Comparison of ENCODE assay signal across 8 cellular contexts in the genomic region with DNA sequence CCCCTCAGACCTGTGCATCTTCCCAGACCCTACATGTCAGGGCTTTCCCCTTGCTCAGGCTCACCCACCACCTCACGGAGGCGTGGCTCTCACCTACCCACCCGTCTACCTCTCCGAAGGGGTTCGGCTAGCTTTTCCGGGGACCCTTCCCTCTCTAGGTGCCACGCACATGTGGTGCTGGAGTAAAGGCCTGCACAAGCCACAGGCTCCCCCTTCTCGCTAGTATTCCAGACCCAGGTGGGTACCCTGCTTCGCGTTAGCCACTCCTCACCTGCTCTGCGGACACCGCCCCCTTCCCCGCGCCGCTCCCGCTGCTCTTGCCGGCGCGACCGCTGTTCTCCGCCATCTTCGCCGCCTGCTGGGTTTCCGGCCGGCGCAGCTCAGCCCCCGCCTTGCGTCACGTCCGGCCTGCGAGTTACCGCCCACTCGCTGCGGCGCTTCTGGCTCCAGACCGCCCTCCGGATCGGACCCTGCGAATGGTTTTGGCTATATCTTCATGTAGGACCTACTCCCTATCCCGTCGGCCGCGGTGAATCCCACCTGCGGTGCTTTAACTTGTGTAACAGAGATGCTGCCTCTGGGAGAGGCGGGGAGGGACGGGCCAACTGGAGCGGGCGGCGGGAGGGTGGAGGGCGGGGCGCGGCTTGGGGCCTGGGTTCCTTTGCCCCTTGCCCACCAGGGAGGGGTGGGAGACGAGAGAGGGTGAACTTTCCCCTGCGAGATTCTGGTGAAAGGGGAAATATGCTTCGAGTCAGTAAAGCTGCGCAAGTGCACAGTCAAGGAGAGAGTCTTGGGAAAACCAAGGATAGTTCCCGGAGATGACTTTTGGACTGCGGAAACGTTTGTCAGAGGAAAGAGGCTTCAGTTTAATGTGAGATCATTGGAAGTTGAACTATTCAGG. TPM values are rescaled to one million over a fixed set of nuclear protein-coding genes. Genes with fewer than 3 reads are reported as not detected.
A peak's percentile ranks its signal among the peaks of the same experiment; 100 is the strongest.
DNase-seq lines count a peak whose midpoint lies in the region; ATAC-seq, FAIRE-seq and TF ChIP-seq lines count a peak whose summit lies in the region.

TSS of gene NIT1 (plus strand) at position 425 of the 901 bp plus-strand sequence. CDS start at position 497, 72 bp downstream.
A gene with protein sequence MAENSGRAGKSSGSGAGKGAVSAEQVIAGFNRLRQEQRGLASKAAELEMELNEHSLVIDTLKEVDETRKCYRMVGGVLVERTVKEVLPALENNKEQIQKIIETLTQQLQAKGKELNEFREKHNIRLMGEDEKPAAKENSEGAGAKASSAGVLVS (minus strand): TSS at position 357 of the 901 bp plus-strand sequence. CDS start 11 bp downstream, at position 346.

- no peaks in the 10 kb centered on the region for H3K9me3 ChIP-seq in heart right ventricle
- H3K9me3 ChIP-seq in transverse colon, result no peaks in the 10 kb centered on the region

- H3K36me3 ChIP-seq in heart right ventricle (peaks cover 0 to 47% (median 31%) of the 10 kb centered on the region in 9 donors), transverse colon (peaks cover 0 to 21% (median 9%) of the 10 kb centered on the region in 4 donors)

- DNase-seq in GM12892 (ENCODE audit: insufficient read length) (peak; percentile 93), NCI-H1417 (lab: John Stamatoyannopoulos, UW) (peak; percentile 85 to 94 (median 87)), amniotic epithelial cell (ENCODE audit: low read depth) (peak; percentile 74), heart right ventricle (peak; percentile 87 to 88), posterior cingulate gyrus (peak; percentile 79 to 98 (median 88)), transverse colon (peak; percentile 91)

- peak within 1 kb of the TSS; percentile 70 to 100 (median 94) for H3K4me3 ChIP-seq in heart right ventricle
- H3K4me3 ChIP-seq in transverse colon, result peak within 1 kb of the TSS; percentile 66 to 95 (median 78)

- in situ Hi-C loops in transverse colon (cut with MboI; ENCODE audit: low pct_ligation_motif_present in 1 of 4, low pct_unique_long_range_greater_than_20kb in 1 of 4, low sequenced_read_pairs in 3 of 4), result no loop called here

- H3K27ac Mint-ChIP-seq in T-helper 1 cell treated with Interleukin-12 subunit alpha and Interleukin-12 subunit beta and Interleukin-4 antibody, amounts not matched to agents 30 μg/mL and 1 μg/mL, for 36 hours, result peak within 1 kb of the TSS; percentile 98

- FAIRE-seq in GM12892 (lab: Jason Lieb, UNC), result peak; percentile 97

- H3K9me3 Mint-ChIP-seq in T-helper 1 cell treated with Interleukin-12 subunit alpha and Interleukin-12 subunit beta and Interleukin-4 antibody, amounts not matched to agents 30 μg/mL and 1 μg/mL, for 36 hours, result no peaks in the 10 kb centered on the region

- peaks cover 50% of the 10 kb centered on the region for H3K4me1 Mint-ChIP-seq in T-helper 1 cell treated with Interleukin-12 subunit alpha and Interleukin-12 subunit beta and Interleukin-4 antibody, amounts not matched to agents 30 μg/mL and 1 μg/mL, for 36 hours (ENCODE audit: low read depth)

- peaks cover 26% of the 10 kb centered on the region for H3K36me3 Mint-ChIP-seq in T-helper 1 cell treated with Interleukin-12 subunit alpha and Interleukin-12 subunit beta and Interleukin-4 antibody, amounts not matched to agents 30 μg/mL and 1 μg/mL, for 36 hours (ENCODE audit: low read depth)

- intact Hi-C loops in heart right ventricle (cut with DNase I), result loop anchor here in 2 of 10 donors (5.0 kb wide), 2 partner anchors 34 to 71 kb away; partner anchors contain the start of genes UFC1 (in 1 of the 2) and USF1 (in 1 of the 2)
- intact Hi-C loops in posterior cingulate gyrus (cut with DNase I), result loop anchor here (2.0 to 5.0 kb wide), 2 partner anchors 15 to 71 kb away; partner anchors contain the start of genes DEDD and USF1
- intact Hi-C loops in transverse colon (cut with DNase I; ENCODE audit: low total_unique reads), result no loop called here

- TF ChIP-seq POLR2A in GM12892 (IDR thresholded peaks at IDR 0.05; ENCODE audit: low read depth, low read length), result peak; percentile 93
- TF ChIP-seq POLR2A in transverse colon (IDR thresholded peaks at IDR 0.05), result peak; percentile 93

- H3K4me3 Mint-ChIP-seq in T-helper 1 cell treated with Interleukin-12 subunit alpha and Interleukin-12 subunit beta and Interleukin-4 antibody, amounts not matched to agents 30 μg/mL and 1 μg/mL, for 36 hours, result peak within 1 kb of the TSS; percentile 91

- peak in 1 of 9 donors; percentile 17 for TF ChIP-seq CTCF in heart right ventricle (IDR thresholded peaks at IDR 0.05)
- TF ChIP-seq CTCF in transverse colon (IDR thresholded peaks at IDR 0.05), result no peak

- H3K27me3 ChIP-seq in heart right ventricle, result no peaks in the 10 kb centered on the region
- H3K27me3 ChIP-seq in transverse colon, result no peaks in the 10 kb centered on the region

- no peaks in the 10 kb centered on the region for H3K27me3 Mint-ChIP-seq in T-helper 1 cell treated with Interleukin-12 subunit alpha and Interleukin-12 subunit beta and Interleukin-4 antibody, amounts not matched to agents 30 μg/mL and 1 μg/mL, for 36 hours (ENCODE audit: low read depth)

- ATAC-seq in HG02759 (IDR thresholded peaks at IDR 0.05; ENCODE audit: unreplicated experiment) (peak; percentile 86), heart right ventricle (peak; percentile 91 to 95 (median 94))

- peak within 1 kb of the TSS; percentile 73 to 97 (median 94) for H3K27ac ChIP-seq in heart right ventricle
- peak within 1 kb of the TSS; percentile 93 to 98 (median 96) for H3K27ac ChIP-seq in transverse colon

- 0 to 1% methylated on average over 59 of the region's 59 CpGs for WGBS in heart right ventricle, 2 donors
- 0% methylated on average over 1 to 59 of the region's 59 CpGs for WGBS in transverse colon (ENCODE audit: low coverage in 1 of 2), 2 donors

- H3K4me1 ChIP-seq in heart right ventricle (peaks cover 14 to 83% (median 53%) of the 10 kb centered on the region in 9 donors), transverse colon (peaks cover 26 to 60% (median 31%) of the 10 kb centered on the region in 4 donors)

- no peak for TF ChIP-seq EP300 in transverse colon (IDR thresholded peaks at IDR 0.05; ENCODE audit: low read depth)

RNA-seq across cellular contexts. Expression of gene NIT1, which starts in this region (rescaled TPM):
- 30.2 TPM for polyA plus RNA-seq in GM12892 (2012; ENCODE audit: missing spikeins)
- total RNA-seq in heart right ventricle (10 to 100 TPM; 24.1 to 41.2 (median 33.4) TPM), transverse colon (10 to 100 TPM; 45.6 to 83.0 (median 75.4) TPM)
- polyA plus RNA-seq in heart right ventricle, result 10 to 100 TPM; 28.5 to 30.6 TPM

RNA-seq across cellular contexts. Expression of the second gene that starts in this region (rescaled TPM):
- polyA plus RNA-seq in GM12892 (2012; ENCODE audit: missing spikeins), result 95.6 TPM
- total RNA-seq in heart right ventricle, result 10 to 100 TPM; 44.6 to 78.7 (median 54.1) TPM
- polyA plus RNA-seq in heart right ventricle, result 100 to 1,000 TPM; 185 to 273 TPM
- 10 to 100 TPM; 28.9 to 70.5 (median 45.9) TPM for total RNA-seq in transverse colon

Comparison
In these comparisons a context has a peak if more than half of its experiments do, and no peak if none do; other contexts are left out.
1. Peak in every context shown above with its lines: DNase-seq, ATAC-seq, H3K4me3 ChIP-seq and H3K27ac ChIP-seq.